ENCODE assay signal across 13 cellular contexts in the genomic region with DNA sequence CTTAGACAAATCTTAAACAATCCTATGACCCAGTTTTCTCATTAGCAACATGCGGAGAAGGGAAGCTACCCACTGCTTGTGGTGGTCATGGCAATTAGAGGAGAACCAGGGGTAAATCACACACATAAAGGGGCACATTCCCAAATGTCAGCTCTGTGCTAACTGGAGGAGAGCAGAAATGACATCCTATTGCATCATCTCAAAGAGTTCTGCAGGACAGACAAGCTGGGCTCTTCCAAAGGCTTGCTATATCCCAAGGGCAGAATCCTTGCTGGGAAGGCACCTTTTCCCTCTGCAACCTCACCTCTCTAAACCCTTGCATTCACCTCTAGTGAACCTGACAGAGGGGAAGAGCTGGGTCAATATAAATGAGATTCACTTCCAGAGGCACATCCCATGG. TPM values are rescaled to one million over a fixed set of nuclear protein-coding genes. Genes with fewer than 3 reads are reported as not detected.
DNase-seq lines count a peak whose midpoint lies in the region; ATAC-seq and TF ChIP-seq lines count a peak whose summit lies in the region.
"Had no signal": no experiment of that assay in that cellular context is flagged by ENCODE, and none has a peak within 500 bp of the region (broad histone marks: within the 10 kb centered on the region; RNA-seq: fewer than 3 reads in every experiment).

No MANE protein-coding gene starts in this region.

- H3K18ac ChIP-seq in IMR-90 (ENCODE audit: low read depth, low read length): no peak overlapping the region

- no peak overlapping the region for H3K14ac ChIP-seq in IMR-90 (replicated peaks; ENCODE audit: low read depth, low read length)

- TF ChIP-seq POLR2A in IMR-90 (IDR thresholded peaks at IDR 0.05; ENCODE audit: low read depth, low read length): no peak
- TF ChIP-seq POLR2A in esophagus muscularis mucosa (IDR thresholded peaks at IDR 0.05; ENCODE audit: low read depth): no peak

- H3K79me2 ChIP-seq in neural progenitor cell (ENCODE audit: low read depth): no peaks in the 10 kb centered on the region

- DNase-seq in Calu3: no peak
- DNase-seq in IMR-90: no peak
- peak; percentile 24 for DNase-seq in adipocyte (ENCODE audit: low read depth)
- DNase-seq in neural progenitor cell (ENCODE audit: low spot score): no peak
- no peak for DNase-seq in esophagus muscularis mucosa (ENCODE audit: extremely low spot score)
- no peak for DNase-seq in NCI-H1048 (lab: John Stamatoyannopoulos, UW)
- no peak for DNase-seq in right atrium auricular region (ENCODE audit: low spot score)
- DNase-seq: CD4-positive, CD25-positive, alpha-beta regulatory T cell; DMS 273 treated with DMSO at 0.1 percent for 48 hours; H7 had no signal

- H3K4ac ChIP-seq in IMR-90 (ENCODE audit: low read depth, low read length): no peak overlapping the region

- ATAC-seq in IMR-90 (ENCODE audit: low read depth) (no peak), HG03520 (IDR thresholded peaks at IDR 0.05; ENCODE audit: unreplicated experiment) (no peak)
- ATAC-seq: GM23338 had no signal

- BruUV-seq in Calu3 (replicated peaks; lab: Mats Ljungman, UMichigan): no TSS peak
- no TSS peak for BruUV-seq in IMR-90 (replicated peaks; lab: Mats Ljungman, UMichigan)

- H3K27me3 Mint-ChIP-seq in Calu3 (ENCODE audit: unreplicated experiment) (no peaks in the 10 kb centered on the region), neural progenitor cell (ENCODE audit: insufficient read depth, low read depth) (peaks cover 14% of the 10 kb centered on the region)

- H3K27ac ChIP-seq in IMR-90 (ENCODE audit: insufficient read depth, low read length) (no peak overlapping the region), neural progenitor cell (no peak overlapping the region), esophagus muscularis mucosa (replicated peaks in 1 of 4) (no peak overlapping the region), right atrium auricular region (no peak overlapping the region)
- H3K27ac ChIP-seq: BLaER1 treated with 17β-estradiol and CSF1 and Interleukin-3, amounts not matched to agents 10 nM and 100 nM had no signal

- POLR2A ChIA-PET in IMR-90 (lab: Charles Lee; ENCODE audit: unreplicated experiment): no interaction called here

- no peak overlapping the region for H4K8ac ChIP-seq in IMR-90 (ENCODE audit: low read depth in 2 of 2, low read length in 2 of 2)

- H3K27ac Mint-ChIP-seq in Calu3 (ENCODE audit: unreplicated experiment) (peak overlapping the region; percentile 37), neural progenitor cell (peak overlapping the region; percentile 46)
- H3K27ac Mint-ChIP-seq: CD4-positive, CD25-positive, alpha-beta regulatory T cell; GM23338 had no signal

- TF ChIP-seq CTCF in Calu3 (IDR thresholded peaks at IDR 0.05; ENCODE audit: unreplicated experiment) (no peak), IMR-90 (conservative IDR thresholded peaks at IDR 0.05; ENCODE audit: low read depth, low read length) (no peak), neural progenitor cell (IDR thresholded peaks at IDR 0.05) (no peak), esophagus muscularis mucosa (IDR thresholded peaks at IDR 0.05) (no peak), right atrium auricular region (IDR thresholded peaks at IDR 0.05) (no peak)

- H3K4me3 Mint-ChIP-seq in Calu3 (ENCODE audit: low read depth, unreplicated experiment) (no peak overlapping the region), neural progenitor cell (no peak overlapping the region)
- H3K4me3 Mint-ChIP-seq: CD4-positive, CD25-positive, alpha-beta regulatory T cell; GM23338 had no signal

- no peak overlapping the region for H2BK15ac ChIP-seq in IMR-90 (ENCODE audit: low read depth, low read length)

- H3K9me3 Mint-ChIP-seq in Calu3 (ENCODE audit: low read depth, unreplicated experiment) (no peaks in the 10 kb centered on the region), neural progenitor cell (peaks cover 3% of the 10 kb centered on the region)
- H3K9me3 Mint-ChIP-seq: GM23338 had no signal

- H2BK5ac ChIP-seq in IMR-90 (ENCODE audit: low read depth, low read length, poor library complexity, severe bottlenecking): no peak overlapping the region

- H3K9me3 ChIP-seq in IMR-90 (ENCODE audit: control insufficient read depth, insufficient read depth, low read length) (no peaks in the 10 kb centered on the region), adipocyte (ENCODE audit: control insufficient read depth, low read length) (no peaks in the 10 kb centered on the region), neural progenitor cell (ENCODE audit: low read depth) (no peaks in the 10 kb centered on the region), esophagus muscularis mucosa (no peaks in the 10 kb centered on the region), right atrium auricular region (no peaks in the 10 kb centered on the region)
- H3K9me3 ChIP-seq: BLaER1 treated with 17β-estradiol and CSF1 and Interleukin-3, amounts not matched to agents 10 nM and 100 nM had no signal

- intact Hi-C loops in Calu3 (cut with micrococcal nuclease; ENCODE audit: unreplicated experiment) (no loop called here), IMR-90 (cut with micrococcal nuclease) (no loop called here), esophagus muscularis mucosa (cut with DNase I) (no loop called here)

- H3K4me1 ChIP-seq in IMR-90 (ENCODE audit: control insufficient read depth, insufficient read depth, low read length) (peaks cover 2% of the 10 kb centered on the region; the same call in 1 of the 2 replicates), adipocyte (ENCODE audit: control insufficient read depth, insufficient read depth, low read length) (peaks cover 8% of the 10 kb centered on the region), neural progenitor cell (peaks cover 8% of the 10 kb centered on the region), esophagus muscularis mucosa (peaks cover 7 to 8% (median 7%) of the 10 kb centered on the region in 4 donors), right atrium auricular region (peaks cover 0 to 7% of the 10 kb centered on the region in 2 donors)

- CTCF ChIA-PET in Calu3 (lab: Charles Lee): interaction anchor here (0.6 to 0.8 kb wide), 2 partner anchors 11 to 107 kb away, joined by 3 to 4 read pairs; no protein-coding TSS in a partner anchor
- CTCF ChIA-PET in IMR-90 (lab: Yijun Ruan, JAX): no interaction called here

- H3K4me2 ChIP-seq in IMR-90 (ENCODE audit: low read depth, low read length) (no peak overlapping the region), neural progenitor cell (no peak overlapping the region)
- H3K4me2 ChIP-seq: BLaER1 treated with 17β-estradiol and CSF1 and Interleukin-3, amounts not matched to agents 10 nM and 100 nM; GM23338 had no signal

- H3K9ac ChIP-seq in IMR-90 (ENCODE audit: low read depth, low read length): no peak overlapping the region
- H3K9ac ChIP-seq in adipocyte (ENCODE audit: low read length): no peak overlapping the region
- H3K9ac ChIP-seq in neural progenitor cell: no peak overlapping the region
- H3K9ac ChIP-seq: BLaER1 treated with 17β-estradiol and CSF1 and Interleukin-3, amounts not matched to agents 10 nM and 100 nM had no signal

- TF ChIP-seq EP300 in esophagus muscularis mucosa (IDR thresholded peaks at IDR 0.05): no peak

- H3K27me3 ChIP-seq in IMR-90 (ENCODE audit: control insufficient read depth, insufficient read depth, low read length) (peaks cover 9% of the 10 kb centered on the region; the same call in 1 of the 2 replicates), adipocyte (replicated peaks; ENCODE audit: control insufficient read depth, insufficient read depth, low read length) (peaks cover 24% of the 10 kb centered on the region), neural progenitor cell (no peaks in the 10 kb centered on the region), esophagus muscularis mucosa (peaks cover 0 to 4% (median 0%) of the 10 kb centered on the region in 4 donors), right atrium auricular region (no peaks in the 10 kb centered on the region)
- H3K27me3 ChIP-seq: BLaER1 treated with 17β-estradiol and CSF1 and Interleukin-3, amounts not matched to agents 10 nM and 100 nM had no signal

- H3K4me3 ChIP-seq in IMR-90 (ENCODE audit: insufficient read depth, low read depth, low read length) (no peak overlapping the region), adipocyte (ENCODE audit: low read length) (no peak overlapping the region), neural progenitor cell (no peak overlapping the region), esophagus muscularis mucosa (no peak overlapping the region), right atrium auricular region (no peak overlapping the region)
- H3K4me3 ChIP-seq: BLaER1 treated with 17β-estradiol and CSF1 and Interleukin-3, amounts not matched to agents 10 nM and 100 nM; GM23338 had no signal

- H2BK120ac ChIP-seq in IMR-90 (ENCODE audit: low read depth, low read length): no peak overlapping the region

- no peak overlapping the region; the same call in 1 of the 2 replicates for H4K91ac ChIP-seq in IMR-90 (ENCODE audit: insufficient read depth, low read depth, low read length)

- H2BK20ac ChIP-seq in IMR-90 (ENCODE audit: low read depth, low read length): no peak overlapping the region

- H3K36me3 ChIP-seq in IMR-90 (ENCODE audit: control insufficient read depth, insufficient read depth, low read length): no peaks in the 10 kb centered on the region
- H3K36me3 ChIP-seq in adipocyte (ENCODE audit: control insufficient read depth, insufficient read depth, low read length, severe bottlenecking): no peaks in the 10 kb centered on the region
- no peaks in the 10 kb centered on the region for H3K36me3 ChIP-seq in neural progenitor cell
- no peaks in the 10 kb centered on the region for H3K36me3 ChIP-seq in esophagus muscularis mucosa
- H3K36me3 ChIP-seq in right atrium auricular region: no peaks in the 10 kb centered on the region
- H3K36me3 ChIP-seq: BLaER1 treated with 17β-estradiol and CSF1 and Interleukin-3, amounts not matched to agents 10 nM and 100 nM had no signal

- no peak overlapping the region for H2AK5ac ChIP-seq in IMR-90 (ENCODE audit: low read depth, low read length)

- H3K36me3 Mint-ChIP-seq in Calu3 (ENCODE audit: insufficient read depth, unreplicated experiment) (no peaks in the 10 kb centered on the region), neural progenitor cell (peaks cover 1% of the 10 kb centered on the region)
- H3K36me3 Mint-ChIP-seq: CD4-positive, CD25-positive, alpha-beta regulatory T cell had no signal

- TF ChIP-seq RAD21 in IMR-90 (IDR thresholded peaks at IDR 0.05; ENCODE audit: low read length): no peak

- H3K4me1 Mint-ChIP-seq in Calu3 (ENCODE audit: low read depth, unreplicated experiment): peaks cover 39% of the 10 kb centered on the region
- peaks cover 37% of the 10 kb centered on the region for H3K4me1 Mint-ChIP-seq in neural progenitor cell

- in situ Hi-C loops in IMR-90 (cut with MboI; ENCODE audit: low sequenced_read_pairs): loop anchor here (5.0 to 25.0 kb wide), 3 partner anchors 213 to 1013 kb away; a partner anchor contains a TSS

- dilution Hi-C loops in IMR-90 (cut with HindIII; ENCODE audit: low sequenced_read_pairs, unreplicated experiment): no loop called here

- peaks cover 4% of the 10 kb centered on the region; the same call in 1 of the 2 replicates for H3K9me1 ChIP-seq in IMR-90 (ENCODE audit: insufficient read depth, low read length)

- H3K79me1 ChIP-seq in IMR-90 (ENCODE audit: low read depth in 1 of 2, low read length in 2 of 2): no peaks in the 10 kb centered on the region

- no peak overlapping the region for H3K56ac ChIP-seq in IMR-90 (ENCODE audit: extremely low read depth, insufficient read depth, low read length)

- no peak overlapping the region for H3K23ac ChIP-seq in IMR-90 (ENCODE audit: low read depth, low read length)

- no peak overlapping the region for H2AK9ac ChIP-seq in IMR-90 (replicated peaks; ENCODE audit: low read depth, low read length, poor library complexity)

- H3F3A ChIP-seq in neural progenitor cell (ENCODE audit: low read depth): no peaks in the 10 kb centered on the region

- no peak overlapping the region; the same call in 1 of the 2 replicates for H4K5ac ChIP-seq in IMR-90 (ENCODE audit: low read depth, low read length)

- no peaks in the 10 kb centered on the region for H4K20me1 ChIP-seq in IMR-90 (ENCODE audit: insufficient read depth, low read length)
- no peaks in the 10 kb centered on the region for H4K20me1 ChIP-seq in neural progenitor cell (ENCODE audit: low read depth)
- H4K20me1 ChIP-seq: BLaER1 treated with 17β-estradiol and CSF1 and Interleukin-3, amounts not matched to agents 10 nM and 100 nM had no signal

- WGBS in IMR-90 (ENCODE audit: extremely low coverage in 2 of 2, insufficient read length in 1 of 2), 2 experiments: no CpG with 5 or more reads among the region's 1 CpG
- WGBS in esophagus muscularis mucosa: 85% methylated on average over 1 of the region's 1 CpG

- H2AFZ ChIP-seq in IMR-90 (replicated peaks; ENCODE audit: low read length, poor library complexity) (no peak overlapping the region), neural progenitor cell (replicated peaks) (no peak overlapping the region)
- H2AFZ ChIP-seq: GM23338 had no signal

RNA-seq across cellular contexts. Expression of a gene that starts 17.0 kb away (rescaled TPM):
- total RNA-seq in Calu3 (2022) (190 TPM in 2 replicates), IMR-90 (2012; rRNA removed) (9.1 and 10.3 TPM in 2 replicates), neural progenitor cell (ENCODE audit: low replicate concordance) (6.3 and 6.7 TPM in 2 replicates), esophagus muscularis mucosa (1 to 10 TPM; 2.1 to 6.2 (median 3.2) TPM), right atrium auricular region (1 to 10 TPM; 2.7 to 8.1 TPM)
- 10.1 and 10.3 TPM in 2 replicates for polyA plus RNA-seq in IMR-90 (2012; rRNA removed)
- polyA plus RNA-seq in IMR-90 (2012; cell fraction: cytosol; rRNA removed): 6.8 TPM in 2 replicates
- polyA plus RNA-seq in IMR-90 (2012; cell fraction: nucleus; rRNA removed; ENCODE audit: low replicate concordance): 5.9 and 8.3 TPM in 2 replicates

Comparison
In these comparisons a context has a peak if more than half of its experiments do, and no peak if none do; other contexts are left out.
1. RNA of a gene that starts 17.0 kb away (total RNA-seq): 190 TPM in Calu3; 9.1 to 10.3 TPM in IMR-90, 2.7 to 8.1 TPM in right atrium auricular region, 6.3 to 6.7 TPM in neural progenitor cell and 2.1 to 6.2 TPM in esophagus muscularis mucosa; every median in the first group is over 10 times any median in the second.